ENCODE assay signal across 8 cellular contexts in the genomic region with DNA sequence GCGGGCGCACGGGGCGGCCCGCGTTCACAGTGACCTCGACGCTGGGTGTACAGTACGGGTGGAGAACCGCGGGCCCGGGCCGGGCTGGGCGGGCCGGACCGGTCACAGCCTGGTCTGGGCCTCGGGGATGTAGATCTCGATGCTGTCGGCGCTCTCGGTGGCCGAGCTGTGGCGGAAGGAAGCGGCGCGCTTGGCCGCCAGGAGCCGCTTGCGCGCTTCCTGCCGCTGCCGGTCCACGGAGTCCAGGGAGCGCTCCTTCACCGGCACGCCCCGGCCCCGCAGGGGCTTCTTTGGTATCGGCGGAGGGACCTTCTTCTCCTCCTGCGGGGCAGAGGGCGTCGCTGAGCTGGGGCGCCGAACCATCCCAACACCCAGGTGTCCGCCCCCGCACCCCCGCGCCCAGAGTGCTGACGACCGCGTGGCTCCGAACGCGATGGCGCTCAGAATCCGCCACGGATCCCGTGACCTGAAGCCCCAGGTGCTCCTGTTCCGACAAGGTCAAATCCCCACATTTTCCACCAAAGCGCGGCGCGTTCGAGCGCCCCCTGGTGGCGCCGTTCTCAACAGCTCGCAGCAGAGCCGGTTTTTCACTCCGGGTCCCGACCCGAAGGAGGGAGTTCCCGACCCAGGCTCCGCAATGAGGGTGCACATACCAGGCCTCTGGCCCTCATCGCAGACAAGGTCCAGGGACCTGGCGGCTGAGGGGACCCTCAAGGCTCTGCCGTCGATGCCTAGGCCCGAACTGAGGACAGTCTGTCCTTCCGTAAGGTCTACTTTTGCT. TPM values are rescaled to one million over a fixed set of nuclear protein-coding genes. Genes with fewer than 3 reads are reported as not detected.
DNase-seq lines count a peak whose midpoint lies in the region; ATAC-seq and TF ChIP-seq lines count a peak whose summit lies in the region.

No MANE protein-coding gene starts in this region.

- peak overlapping the region; percentile 90 for H3K27ac Mint-ChIP-seq in activated CD8-positive, alpha-beta T cell treated with anti-CD3 and anti-CD28 coated beads, Interleukin-2, amount 10 ng/mL, durations not matched to agents 7 days and 5 days

- peak; percentile 97 for TF ChIP-seq CTCF in GM12864 (IDR thresholded peaks at IDR 0.05; ENCODE audit: low read depth, low read length, missing control alignments)

- peaks cover 7% of the 10 kb centered on the region for H3K27me3 Mint-ChIP-seq in activated CD8-positive, alpha-beta T cell treated with anti-CD3 and anti-CD28 coated beads, Interleukin-2, amount 10 ng/mL, durations not matched to agents 7 days and 5 days (ENCODE audit: low read depth)

- POLR2A ChIA-PET in activated CD8-positive, alpha-beta T cell treated with anti-CD3 and anti-CD28 coated beads, Interleukin-2, amount 10 ng/mL, durations not matched to agents 7 days and 5 days (lab: Charles Lee): interaction anchor here (0.5 to 1.9 kb wide), 3 partner anchors 13 to 119 kb away, joined by 3 to 8 read pairs (median 8); no protein-coding TSS in a partner anchor

- peaks cover 38% of the 10 kb centered on the region for H3K4me1 Mint-ChIP-seq in activated CD8-positive, alpha-beta T cell treated with anti-CD3 and anti-CD28 coated beads, Interleukin-2, amount 10 ng/mL, durations not matched to agents 7 days and 5 days (ENCODE audit: low read depth)

- peak; percentile 59 for DNase-seq in GM12864 (ENCODE audit: low read depth)
- peak; percentile 46 to 78 for DNase-seq in NCI-H526 (lab: John Stamatoyannopoulos, UW)
- peak; percentile 92 for DNase-seq in activated CD8-positive, alpha-beta T cell treated with anti-CD3 and anti-CD28 coated beads, Interleukin-2, amount 10 ng/mL, durations not matched to agents 7 days and 5 days
- DNase-seq in effector CD4-positive, alpha-beta T cell: peak; percentile 88
- DNase-seq in lung microvascular endothelial cell (ENCODE audit: low read depth in 2 of 2): peak; percentile 66 to 74
- DNase-seq in stimulated activated CD4-positive, alpha-beta T cell treated with anti-CD3 and anti-CD28 coated beads, TNF-alpha, amount 100 ng/mL, for 4 hours (ENCODE audit: low read depth in 3 of 3): peak; percentile 90 to 97 (median 92)
- no peak for DNase-seq in NCI-H146 (lab: John Stamatoyannopoulos, UW)

- CTCF ChIA-PET in activated CD8-positive, alpha-beta T cell treated with anti-CD3 and anti-CD28 coated beads, Interleukin-2, amount 10 ng/mL, durations not matched to agents 7 days and 5 days (lab: Charles Lee): interaction anchor here (0.8 to 9.4 kb wide), 20 partner anchors 9 to 401 kb away, joined by 3 to 147 read pairs (median 6); partner anchors contain the start of genes TMEM35B and ZMYM6

- H3K4me3 ChIP-seq in GM12864 (ENCODE audit: low read depth, low read length): peak overlapping the region; percentile 64

- ATAC-seq in HG02798 (IDR thresholded peaks at IDR 0.05; ENCODE audit: poor library complexity, unreplicated experiment): peak; percentile 76
- ATAC-seq in activated CD8-positive, alpha-beta T cell treated with anti-CD3 and anti-CD28 coated beads, Interleukin-2, amount 10 ng/mL, durations not matched to agents 7 days and 5 days: peak; percentile 72

- H3K9me3 Mint-ChIP-seq in activated CD8-positive, alpha-beta T cell treated with anti-CD3 and anti-CD28 coated beads, Interleukin-2, amount 10 ng/mL, durations not matched to agents 7 days and 5 days (ENCODE audit: insufficient read depth): no peaks in the 10 kb centered on the region

- peak overlapping the region; percentile 75 for H3K4me3 Mint-ChIP-seq in activated CD8-positive, alpha-beta T cell treated with anti-CD3 and anti-CD28 coated beads, Interleukin-2, amount 10 ng/mL, durations not matched to agents 7 days and 5 days

- no peaks in the 10 kb centered on the region for H3K36me3 Mint-ChIP-seq in activated CD8-positive, alpha-beta T cell treated with anti-CD3 and anti-CD28 coated beads, Interleukin-2, amount 10 ng/mL, durations not matched to agents 7 days and 5 days (ENCODE audit: low read depth)

RNA-seq across cellular contexts. Expression of gene SMIM12, which starts 6.6 kb away (rescaled TPM):
- 10 to 100 TPM; 50.4 to 52.2 TPM for total RNA-seq in activated CD8-positive, alpha-beta T cell treated with anti-CD3 and anti-CD28 coated beads, Interleukin-2, amount 10 ng/mL, durations not matched to agents 7 days and 5 days
- total RNA-seq in lung microvascular endothelial cell: 34.4 and 40.3 TPM in 2 replicates
